Comparison of ENCODE assay signal across 21 cellular contexts in the genomic region with DNA sequence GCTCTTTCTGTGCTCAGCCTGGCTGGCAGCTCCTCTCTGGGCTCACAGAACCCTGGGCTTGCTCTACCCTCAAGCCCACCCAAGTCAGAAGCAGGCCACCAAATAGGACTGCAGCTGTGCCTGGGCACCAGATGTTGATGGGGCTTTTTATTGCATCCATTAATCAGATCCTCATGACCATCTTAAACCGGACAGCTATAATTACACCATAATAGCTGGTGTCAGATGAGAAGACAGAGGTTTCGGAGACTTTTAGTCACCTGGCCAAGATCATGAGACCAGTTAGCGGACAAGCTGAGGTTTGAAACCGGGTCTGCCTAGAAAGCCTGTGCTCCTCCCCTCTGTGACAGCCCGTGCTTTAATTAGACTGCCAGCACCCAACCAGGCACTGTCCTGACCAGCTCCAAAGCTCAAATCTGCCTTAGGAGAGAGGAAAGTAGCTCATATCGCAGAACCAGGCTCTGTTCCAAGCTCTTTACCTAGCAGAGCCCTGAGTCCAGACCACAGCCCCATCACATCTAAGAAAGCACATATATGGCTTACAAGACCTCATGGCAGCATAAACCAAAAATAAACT.
A peak's percentile ranks its signal among the peaks of the same experiment; 100 is the strongest.
DNase-seq lines count a peak whose midpoint lies in the region; ATAC-seq and TF ChIP-seq lines count a peak whose summit lies in the region.
"Had no signal": no experiment of that assay in that cellular context is flagged by ENCODE, and none has a peak within 500 bp of the region (broad histone marks: within the 10 kb centered on the region; RNA-seq: fewer than 3 reads in every experiment).

No MANE protein-coding gene starts in this region.

- TF ChIP-seq EP300 in sigmoid colon (IDR thresholded peaks at IDR 0.05) = no peak

- no peak overlapping the region for H3K4me3 ChIP-seq in sigmoid colon
- H3K4me3 ChIP-seq: BLaER1 treated with 17β-estradiol and CSF1 and Interleukin-3, amounts not matched to agents 10 nM and 100 nM; GM23248; HAP-1; MG63 had no signal

- ATAC-seq in SK-N-SH treated with all-trans-retinoic acid at 6 μM for 48 hours = no peak; the same call in 2 of the 3 replicates
- ATAC-seq: CD8-positive, alpha-beta T cell; PC-3 had no signal

- no peak for TF ChIP-seq CTCF in sigmoid colon (IDR thresholded peaks at IDR 0.05)

- H3K36me3 ChIP-seq in sigmoid colon = no peaks in the 10 kb centered on the region
- H3K36me3 ChIP-seq: BLaER1 treated with 17β-estradiol and CSF1 and Interleukin-3, amounts not matched to agents 10 nM and 100 nM; HAP-1; MG63 had no signal

- no peaks in the 10 kb centered on the region for H3K9me3 ChIP-seq in sigmoid colon
- H3K9me3 ChIP-seq: BLaER1 treated with 17β-estradiol and CSF1 and Interleukin-3, amounts not matched to agents 10 nM and 100 nM; Caco-2; HAP-1; MG63 had no signal

- 68 to 78% methylated on average over 6 of the region's 6 CpGs for WGBS in sigmoid colon, 2 donors

- DNase-seq in activated CD8-positive, alpha-beta memory T cell treated with anti-CD3 and anti-CD28 coated beads for 24 hours = peak; percentile 42
- DNase-seq in activated CD8-positive, alpha-beta memory T cell treated with anti-CD3 and anti-CD28 coated beads, Interleukin-2, amount 50 U/mL, for 48 hours = no peak
- DNase-seq in left kidney (ENCODE audit: low read depth, low spot score) = peak; percentile 69
- DNase-seq in sigmoid colon = peak; percentile 19
- DNase-seq in NCI-H82 (lab: John Stamatoyannopoulos, UW) = no peak
- no peak for DNase-seq in GOT3 (lab: John Stamatoyannopoulos, UW)
- no peak for DNase-seq in NCI-H526 (lab: John Stamatoyannopoulos, UW)
- DNase-seq: 8988T, Caco-2, GM23248, IMR-90, KG1, MG63, NCI-H2029 treated with DMSO at 0.1 percent for 48 hours, NCI-H446 treated with DMSO at 0.1 percent for 48 hours, NCI-H526 treated with DMSO at 0.1 percent for 48 hours, PC-3 had no signal

- intact Hi-C loops in sigmoid colon (cut with DNase I) = no loop called here

- no peak overlapping the region for H3K27ac ChIP-seq in sigmoid colon
- H3K27ac ChIP-seq: BLaER1 treated with 17β-estradiol and CSF1 and Interleukin-3, amounts not matched to agents 10 nM and 100 nM; GM23248 had no signal

- peaks cover 0 to 35% (median 0%) of the 10 kb centered on the region in 3 donors for H3K27me3 ChIP-seq in sigmoid colon
- H3K27me3 ChIP-seq: BLaER1 treated with 17β-estradiol and CSF1 and Interleukin-3, amounts not matched to agents 10 nM and 100 nM; MG63 had no signal

- no peak for TF ChIP-seq POLR2A in sigmoid colon (IDR thresholded peaks at IDR 0.05)

- no peaks in the 10 kb centered on the region for H3K4me1 ChIP-seq in sigmoid colon
- H3K4me1 ChIP-seq: BLaER1 treated with 17β-estradiol and CSF1 and Interleukin-3, amounts not matched to agents 10 nM and 100 nM; Caco-2; HAP-1 had no signal

TF ChIP-seq in SK-N-SH treated with all-trans-retinoic acid at 6 μM for 48 hours, 23 proteins besides CTCF, POLR2A, EP300 and RAD21:
- TF ChIP-seq TCF4 (CRISPR knock-in tag; IDR thresholded peaks at IDR 0.05; ENCODE audit: borderline replicate concordance) (peak; percentile 52; the same call in 1 of the 2 replicates), ZNF8 (CRISPR knock-in tag; IDR thresholded peaks at IDR 0.05) (no peak), ISL1 (CRISPR knock-in tag; IDR thresholded peaks at IDR 0.05) (no peak), TOX (CRISPR knock-in tag; IDR thresholded peaks at IDR 0.05; ENCODE audit: borderline replicate concordance) (no peak)

Comparison
In these comparisons a context has a peak if more than half of its experiments do, and no peak if none do; other contexts are left out.
1. DNase-seq: peak in activated CD8-positive, alpha-beta memory T cell treated with anti-CD3 and anti-CD28 coated beads for 24 hours (single experiment), left kidney (single experiment) and sigmoid colon (single experiment); none in activated CD8-positive, alpha-beta memory T cell treated with anti-CD3 and anti-CD28 coated beads, Interleukin-2, amount 50 U/mL, for 48 hours (single experiment), NCI-H82 (single experiment), GOT3 (single experiment) and NCI-H526 (0 of 2).